21 cellular contexts compared by ENCODE assay signal in the genomic region with DNA sequence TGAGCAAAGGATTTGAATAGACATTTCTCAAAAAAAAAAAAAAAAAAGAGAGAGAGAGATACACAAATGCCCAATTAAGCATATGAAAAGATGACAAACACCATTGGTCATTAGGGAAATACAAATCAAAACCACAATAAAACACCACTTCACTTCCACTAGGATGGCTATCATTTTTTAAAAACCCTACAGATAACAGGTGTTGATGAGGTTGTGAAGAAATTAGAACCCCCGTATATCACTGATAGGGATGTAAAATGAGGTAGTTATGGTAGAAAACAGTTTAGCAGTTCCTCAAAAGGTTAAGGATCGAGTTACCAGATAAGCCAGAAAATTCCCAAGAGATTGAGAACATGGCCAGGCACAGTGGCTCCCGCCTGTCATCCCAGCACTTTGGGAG. TPM values are rescaled to one million over a fixed set of nuclear protein-coding genes. Genes with fewer than 3 reads are reported as not detected.
DNase-seq lines count a peak whose midpoint lies in the region; ATAC-seq, FAIRE-seq and TF ChIP-seq lines count a peak whose summit lies in the region.
"Had no signal": no experiment of that assay in that cellular context is flagged by ENCODE, and none has a peak within 500 bp of the region (broad histone marks: within the 10 kb centered on the region; RNA-seq: fewer than 3 reads in every experiment).

No MANE protein-coding gene starts in this region.

- peak overlapping the region; percentile 66; the same call in 1 of the 2 replicates for H3K4me2 ChIP-seq in GM12878 (ENCODE audit: control insufficient read depth, insufficient read depth)

- H3K27me3 ChIP-seq in GM12878 (replicated peaks in 1 of 2; ENCODE audit: control insufficient read depth in 2 of 2, insufficient read depth in 2 of 2, low read length in 1 of 2) = no peaks in the 10 kb centered on the region
- H3K27me3 ChIP-seq in heart left ventricle = peaks cover 0 to 40% (median 10%) of the 10 kb centered on the region in 9 donors
- H3K27me3 ChIP-seq: brain microvascular endothelial cell had no signal

- no peak for ATAC-seq in activated T-cell treated with anti-CD3 and anti-CD28 coated beads, Interleukin-2, amount 50 U/mL, for 4 hours
- no peak for ATAC-seq in GM12878
- no peak for ATAC-seq in stimulated activated naive B cell treated with anti-CD40 and anti-IgM and Interleukin-4, amounts not matched to agents 10 μg/mL and 1 μg/mL and 100 μg/mL, for 72 hours (replicated peaks)
- ATAC-seq in heart left ventricle = no peak

- POLR2A ChIA-PET in HEK293 (lab: Yijun Ruan, JAX) = interaction anchor here (1.5 kb wide), 1 partner anchor 31 kb away, joined by 3 read pairs; a partner anchor contains a TSS
- POLR2A ChIA-PET in GM12878 (lab: Charles Lee) = interaction anchor here (0.7 to 1.2 kb wide), 4 partner anchors 21 to 125 kb away, joined by 3 read pairs; a partner anchor contains a TSS

- H3K36me3 ChIP-seq in HEK293 (ENCODE audit: control insufficient read depth in 2 of 2, insufficient read depth in 1 of 2, low read length in 2 of 2) (no peaks in the 10 kb centered on the region; a peak in 1 of 3 replicates), GM12878 (ENCODE audit: control insufficient read depth in 2 of 2, insufficient read depth in 2 of 2, low read length in 1 of 2) (no peaks in the 10 kb centered on the region; a peak in 1 of 4 replicates), heart left ventricle (no peaks in the 10 kb centered on the region)
- H3K36me3 ChIP-seq: brain microvascular endothelial cell, prostate gland, thyroid gland had no signal

- TF ChIP-seq CTCF in HEK293 (tag by site-specific recombination; IDR thresholded peaks at IDR 0.05) (no peak), GM12878 (IDR thresholded peaks at IDR 0.05 in 2 of 3, conservative IDR thresholded peaks at IDR 0.05 in 1 of 3; ENCODE audit: control insufficient read depth in 2 of 3, extremely low read depth in 1 of 3, insufficient read depth in 1 of 3, low read depth in 3 of 3, low read length in 3 of 3) (no peak), heart left ventricle (IDR thresholded peaks at IDR 0.05) (no peak)

- H3K9ac ChIP-seq in GM12878 (ENCODE audit: control insufficient read depth, insufficient read depth, low read length) = no peak overlapping the region

- in situ Hi-C loops in GM12878 (cut with MboI) = no loop called here

- RAD21 ChIA-PET in GM12878 (lab: Charles Lee; ENCODE audit: unreplicated experiment) = interaction anchor here (1.0 to 1.6 kb wide), 6 partner anchors 8 to 135 kb away, joined by 3 to 7 read pairs (median 4); a partner anchor contains a TSS

- H2AFZ ChIP-seq in GM12878 (ENCODE audit: control insufficient read depth, low read depth, low read length) = no peak overlapping the region

- H3K4me3 ChIP-seq in HEK293 (ENCODE audit: low read depth, low read length) (no peak overlapping the region), GM12878 (peak overlapping the region; percentile 64; the same call in 1 of the 2 replicates), heart left ventricle (no peak overlapping the region)
- H3K4me3 ChIP-seq: prostate gland, SK-N-MC, thyroid gland had no signal

- TF ChIP-seq EP300 in GM12878 (IDR thresholded peaks at IDR 0.05; ENCODE audit: borderline replicate concordance in 1 of 2, control insufficient read depth in 1 of 2, low read depth in 2 of 2, low read length in 2 of 2) = no peak

- WGBS in GM12878 (ENCODE audit: insufficient coverage, insufficient replicate concordance, low lambda C conversion rate, missing lambda C conversion rate) = 0% methylated on average over 3 of the region's 3 CpGs
- WGBS in heart left ventricle, 4 donors = 42 to 59% (median 48%) methylated on average over 3 of the region's 3 CpGs

- FAIRE-seq in GM12878 (lab: Jason Lieb, UNC) = no peak
- FAIRE-seq: islet of Langerhans, TTC549 had no signal

- SMC1A ChIA-PET in GM12878 (lab: Charles Lee; ENCODE audit: uncharacterized antibody, unreplicated experiment) = interaction anchor here (0.6 to 1.7 kb wide), 6 partner anchors 8 to 33 kb away, joined by 3 to 6 read pairs (median 4); no protein-coding TSS in a partner anchor

- TF ChIP-seq POLR2A in GM12878 (IDR thresholded peaks at IDR 0.05; ENCODE audit: low read depth, low read length) (no peak), heart left ventricle (IDR thresholded peaks at IDR 0.05) (no peak)

- no peak overlapping the region for H3K27ac ChIP-seq in HEK293 (ENCODE audit: extremely low read depth, low read depth, low read length)
- H3K27ac ChIP-seq in GM12878 (ENCODE audit: control insufficient read depth, insufficient read depth) = peak overlapping the region; percentile 50
- H3K27ac ChIP-seq in heart left ventricle = no peak overlapping the region
- H3K27ac ChIP-seq: brain microvascular endothelial cell, prostate gland, SK-N-MC, thyroid gland had no signal

- intact Hi-C loops in GM12878 (cut with micrococcal nuclease; ENCODE audit: unreplicated experiment) = loop anchor here (2.0 to 5.0 kb wide), 2 partner anchors 34 to 104 kb away; no protein-coding TSS in a partner anchor
- intact Hi-C loops in heart left ventricle (cut with DNase I) = no loop called here

- no TSS peak for BruUV-seq in GM12878 (replicated peaks; lab: Mats Ljungman, UMichigan)

- peaks cover 20% of the 10 kb centered on the region for H3K4me1 Mint-ChIP-seq in activated T-cell treated with anti-CD3 and anti-CD28 coated beads, Interleukin-2, amount 50 U/mL, for 4 hours (ENCODE audit: low read depth)
- peaks cover 45 to 94% of the 10 kb centered on the region in 2 donors for H3K4me1 Mint-ChIP-seq in stimulated activated naive B cell treated with anti-CD40 and anti-IgM and Interleukin-4, amounts not matched to agents 10 μg/mL and 1 μg/mL and 100 μg/mL, for 72 hours

- H3K27me3 Mint-ChIP-seq in activated T-cell treated with anti-CD3 and anti-CD28 coated beads, Interleukin-2, amount 50 U/mL, for 4 hours (ENCODE audit: low read depth) = no peaks in the 10 kb centered on the region
- H3K27me3 Mint-ChIP-seq in stimulated activated naive B cell treated with anti-CD40 and anti-IgM and Interleukin-4, amounts not matched to agents 10 μg/mL and 1 μg/mL and 100 μg/mL, for 72 hours = no peaks in the 10 kb centered on the region
- H3K27me3 Mint-ChIP-seq: activated CD4-positive, alpha-beta T cell treated with anti-CD3 and anti-CD28 coated beads, Interleukin-2, amount 10 ng/mL, durations not matched to agents 7 days and 5 days; activated naive CD8-positive, alpha-beta T cell treated with anti-CD3 and anti-CD28 coated beads, Interleukin-2, amount 10 ng/mL, durations not matched to agents 7 days and 5 days had no signal

- no peaks in the 10 kb centered on the region for H3K9me3 Mint-ChIP-seq in activated T-cell treated with anti-CD3 and anti-CD28 coated beads, Interleukin-2, amount 50 U/mL, for 4 hours
- H3K9me3 Mint-ChIP-seq in stimulated activated naive B cell treated with anti-CD40 and anti-IgM and Interleukin-4, amounts not matched to agents 10 μg/mL and 1 μg/mL and 100 μg/mL, for 72 hours = peaks cover 1 to 3% of the 10 kb centered on the region in 2 donors
- H3K9me3 Mint-ChIP-seq: activated CD4-positive, alpha-beta T cell treated with anti-CD3 and anti-CD28 coated beads, Interleukin-2, amount 10 ng/mL, durations not matched to agents 7 days and 5 days had no signal

- H3K27ac Mint-ChIP-seq in stimulated activated naive B cell treated with anti-CD40 and anti-IgM and Interleukin-4, amounts not matched to agents 10 μg/mL and 1 μg/mL and 100 μg/mL, for 72 hours = peak overlapping the region; percentile 75
- H3K27ac Mint-ChIP-seq: activated CD4-positive, alpha-beta T cell treated with anti-CD3 and anti-CD28 coated beads, Interleukin-2, amount 10 ng/mL, durations not matched to agents 7 days and 5 days; activated naive CD8-positive, alpha-beta T cell treated with anti-CD3 and anti-CD28 coated beads, Interleukin-2, amount 10 ng/mL, durations not matched to agents 7 days and 5 days had no signal

- CTCF ChIA-PET in HEK293 (lab: Yijun Ruan, JAX) = no interaction called here
- CTCF ChIA-PET in GM12878 (lab: Yijun Ruan, JAX) = interaction anchor here (1.0 to 2.5 kb wide), 5 partner anchors 11 to 39 kb away, joined by 3 to 10 read pairs (median 7); no protein-coding TSS in a partner anchor

- peaks cover 6% of the 10 kb centered on the region for H3K36me3 Mint-ChIP-seq in activated T-cell treated with anti-CD3 and anti-CD28 coated beads, Interleukin-2, amount 50 U/mL, for 4 hours (ENCODE audit: insufficient read depth)
- peaks cover 22 to 40% of the 10 kb centered on the region in 2 donors for H3K36me3 Mint-ChIP-seq in stimulated activated naive B cell treated with anti-CD40 and anti-IgM and Interleukin-4, amounts not matched to agents 10 μg/mL and 1 μg/mL and 100 μg/mL, for 72 hours

- no peaks in the 10 kb centered on the region for H3K9me3 ChIP-seq in HEK293 (ENCODE audit: control insufficient read depth, insufficient read depth, low read depth, low read length)
- peaks cover 7% of the 10 kb centered on the region; the same call in 1 of the 3 replicates for H3K9me3 ChIP-seq in GM12878 (replicated peaks; ENCODE audit: control insufficient read depth, insufficient read depth, low read length)
- H3K9me3 ChIP-seq in heart left ventricle = peaks cover 0 to 5% (median 0%) of the 10 kb centered on the region in 12 donors
- H3K9me3 ChIP-seq: prostate gland, thyroid gland had no signal

- H3K4me3 Mint-ChIP-seq in activated T-cell treated with anti-CD3 and anti-CD28 coated beads, Interleukin-2, amount 50 U/mL, for 4 hours = peak overlapping the region; percentile 38
- H3K4me3 Mint-ChIP-seq in stimulated activated naive B cell treated with anti-CD40 and anti-IgM and Interleukin-4, amounts not matched to agents 10 μg/mL and 1 μg/mL and 100 μg/mL, for 72 hours = peak overlapping the region; percentile 63 to 68

- no peak for DNase-seq in activated T-cell treated with anti-CD3 and anti-CD28 coated beads, Interleukin-2, amount 50 U/mL, for 4 hours
- DNase-seq in activated T-cell treated with anti-CD3 and anti-CD28 coated beads, Interleukin-2, amount 50 U/mL, for 48 hours = no peak
- DNase-seq in GM12878 (ENCODE audit: low read depth, low spot score) (no peak), COLO668 (lab: John Stamatoyannopoulos, UW; ENCODE audit: unreplicated experiment) (no peak), heart left ventricle (no peak), AML-193 (lab: John Stamatoyannopoulos, UW) (no peak)
- DNase-seq in stimulated activated naive B cell treated with anti-CD40 and anti-IgM and Interleukin-4, amounts not matched to agents 10 μg/mL and 1 μg/mL and 100 μg/mL, for 72 hours = no peak
- DNase-seq: ACHN; activated CD4-positive, alpha-beta T cell treated with anti-CD3 and anti-CD28 coated beads, Interleukin-2, amount 10 ng/mL, durations not matched to agents 7 days and 5 days; activated naive CD8-positive, alpha-beta T cell treated with anti-CD3 and anti-CD28 coated beads, Interleukin-2, amount 10 ng/mL, durations not matched to agents 7 days and 5 days; brain microvascular endothelial cell; cortex of kidney; mammary epithelial cell; NCI-H2029; NCI-H524 treated with DMSO at 0.1 percent for 48 hours; thyroid gland had no signal

- no peaks in the 10 kb centered on the region; the same call in 1 of the 2 replicates for H3K4me1 ChIP-seq in HEK293 (ENCODE audit: control insufficient read depth, insufficient read depth, low read length)
- peaks cover 32% of the 10 kb centered on the region for H3K4me1 ChIP-seq in GM12878 (ENCODE audit: control insufficient read depth, insufficient read depth, low read length)
- peaks cover 0 to 23% (median 8%) of the 10 kb centered on the region in 12 donors for H3K4me1 ChIP-seq in heart left ventricle
- H3K4me1 ChIP-seq: prostate gland had no signal

- no peaks in the 10 kb centered on the region for H4K20me1 ChIP-seq in GM12878 (ENCODE audit: control insufficient read depth, insufficient read depth)

- TF ChIP-seq RAD21 in GM12878 (IDR thresholded peaks at IDR 0.05; ENCODE audit: insufficient read depth, low read depth, low read length) = no peak

- H3K79me2 ChIP-seq in GM12878 (ENCODE audit: control insufficient read depth, insufficient read depth, low read length) = peaks cover 13% of the 10 kb centered on the region

RNA-seq across cellular contexts. Expression of a gene that starts 2.9 kb away (rescaled TPM):
- total RNA-seq in activated T-cell treated with anti-CD3 and anti-CD28 coated beads, Interleukin-2, amount 50 U/mL, for 4 hours = 10 to 100 TPM; 29.5 to 53.5 (median 30.8) TPM
- total RNA-seq in GM12878 (2013; cell fraction: nucleolus; rRNA removed) = 276 and 346 TPM in 2 replicates
- 22.5 and 25.2 TPM in 2 replicates for total RNA-seq in GM12878 (2014; rRNA removed)
- total RNA-seq in GM12878 (2014; rRNA removed; fragmentation: Illumina TruSeq; extraction: Trizol) = 17.9 and 20.0 TPM in 2 replicates
- 24.8 and 27.2 TPM in 2 replicates for total RNA-seq in GM12878 (2021)
- 28.3 TPM for polyA plus RNA-seq in GM12878 (2011; ENCODE audit: low read depth)
- polyA plus RNA-seq in GM12878 (2011; rRNA removed) = 5.1 and 10.0 TPM in 2 replicates
- 18.6 TPM in 2 replicates for polyA plus RNA-seq in GM12878 (2011; cell fraction: cytosol; rRNA removed)
- 28.6 and 31.4 TPM in 2 replicates for polyA plus RNA-seq in GM12878 (2011; cell fraction: nucleus; rRNA removed)
- 23.7 and 37.9 TPM in 2 replicates for polyA plus RNA-seq in GM12878 (2012)
- 18.4 and 28.8 TPM in 2 replicates for polyA plus RNA-seq in GM12878 (2014; fragmentation: Illumina TruSeq; extraction: Trizol)
- 10 to 100 TPM in 1 of 2 experiments, 1 to 10 TPM in 1; 6.9 to 14.2 TPM for polyA plus RNA-seq in GM12878 (2014; fragmentation: Nextera tagmentation; extraction: Ambion mirVana)
- polyA plus RNA-seq in GM12878 (2014; rRNA removed) = 18.1 and 22.5 TPM in 2 replicates
- polyA plus RNA-seq in GM12878 (2016; fragmentation: Nextera tagmentation; extraction: Ambion mirVana) = 10 to 100 TPM; 19.1 to 23.1 TPM
- 8.0 and 11.7 TPM in 2 replicates for polyA minus RNA-seq in GM12878 (2011; rRNA and poly(A)+ RNA removed)
- polyA minus RNA-seq in GM12878 (2011; cell fraction: cytosol; rRNA and poly(A)+ RNA removed) = 5.5 and 5.7 TPM in 2 replicates
- 5.7 and 10.2 TPM in 2 replicates for polyA minus RNA-seq in GM12878 (2011; cell fraction: nucleus; rRNA and poly(A)+ RNA removed)
- total RNA-seq in heart left ventricle = 10 to 100 TPM in 6 of 9 donors, 1 to 10 TPM in 3; 5.4 to 66.4 (median 14.3) TPM
- polyA plus RNA-seq in heart left ventricle = 100 to 1,000 TPM in 1 of 2 donors, 10 to 100 TPM in 1; 13.1 to 108 TPM

RNA-seq across cellular contexts. Expression of a gene that starts 24.5 kb away (rescaled TPM):
- total RNA-seq in activated T-cell treated with anti-CD3 and anti-CD28 coated beads, Interleukin-2, amount 50 U/mL, for 4 hours = 10 to 100 TPM; 66.3 to 99.5 (median 98.0) TPM
- total RNA-seq in GM12878 (2013; cell fraction: nucleolus; rRNA removed) = 5.7 and 5.8 TPM in 2 replicates
- total RNA-seq in GM12878 (2014; rRNA removed) (24.5 and 37.3 TPM in 2 replicates), GM12878 (2014; rRNA removed; fragmentation: Illumina TruSeq; extraction: Trizol) (28.3 and 34.5 TPM in 2 replicates), GM12878 (2021) (63.6 and 64.2 TPM in 2 replicates), heart left ventricle (10 to 100 TPM; 24.2 to 78.2 (median 51.9) TPM)
- polyA plus RNA-seq in GM12878 (2011; ENCODE audit: low read depth) = 42.5 TPM
- polyA plus RNA-seq in GM12878 (2011; rRNA removed) (20.0 and 28.8 TPM in 2 replicates), GM12878 (2014; fragmentation: Illumina TruSeq; extraction: Trizol) (11.1 and 27.6 TPM in 2 replicates), GM12878 (2014; fragmentation: Nextera tagmentation; extraction: Ambion mirVana) (10 to 100 TPM in 1 of 2 experiments, 1 to 10 TPM in 1; 5.1 to 32.2 TPM), GM12878 (2014; rRNA removed) (162 and 165 TPM in 2 replicates), GM12878 (2016; fragmentation: Nextera tagmentation; extraction: Ambion mirVana) (100 to 1,000 TPM; 170 to 172 TPM), heart left ventricle (100 to 1,000 TPM; 141 to 190 TPM)
- 57.3 and 89.4 TPM in 2 replicates for polyA plus RNA-seq in GM12878 (2011; cell fraction: cytosol; rRNA removed)
- 24.3 and 28.1 TPM in 2 replicates for polyA plus RNA-seq in GM12878 (2011; cell fraction: nucleus; rRNA removed)
- 41.1 and 48.2 TPM in 2 replicates for polyA plus RNA-seq in GM12878 (2012)
- polyA minus RNA-seq in GM12878 (2011; rRNA and poly(A)+ RNA removed) = 2.9 and 8.0 TPM in 2 replicates
- 9.9 and 16.2 TPM in 2 replicates for polyA minus RNA-seq in GM12878 (2011; cell fraction: cytosol; rRNA and poly(A)+ RNA removed)
- 8.7 and 14.6 TPM in 2 replicates for polyA minus RNA-seq in GM12878 (2011; cell fraction: nucleus; rRNA and poly(A)+ RNA removed)

RNA-seq across cellular contexts. Expression of a gene that starts 24.7 kb away (rescaled TPM):
- total RNA-seq in activated T-cell treated with anti-CD3 and anti-CD28 coated beads, Interleukin-2, amount 50 U/mL, for 4 hours = 10 to 100 TPM in 1 of 3 donors, 1 to 10 TPM in 2; 8.9 to 10.6 (median 9.2) TPM
- 6.5 and 8.0 TPM in 2 replicates for total RNA-seq in GM12878 (2013; cell fraction: nucleolus; rRNA removed)
- total RNA-seq in GM12878 (2014; rRNA removed) (28.2 and 29.8 TPM in 2 replicates), GM12878 (2014; rRNA removed; fragmentation: Illumina TruSeq; extraction: Trizol) (9.2 and 10.6 TPM in 2 replicates), GM12878 (2021) (23.4 and 24.6 TPM in 2 replicates), heart left ventricle (100 to 1,000 TPM; 122 to 291 (median 177) TPM)
- 3.6 TPM for polyA plus RNA-seq in GM12878 (2011; ENCODE audit: low read depth)
- polyA plus RNA-seq in GM12878 (2011; rRNA removed) (3.6 and 5.0 TPM in 2 replicates), GM12878 (2014; fragmentation: Illumina TruSeq; extraction: Trizol) (4.4 and 8.3 TPM in 2 replicates), GM12878 (2014; fragmentation: Nextera tagmentation; extraction: Ambion mirVana) (1 to 10 TPM in 1 of 2 experiments, under 1 TPM in 1; 1.00 to 4.7 TPM), GM12878 (2014; rRNA removed) (17.2 and 20.2 TPM in 2 replicates), GM12878 (2016; fragmentation: Nextera tagmentation; extraction: Ambion mirVana) (10 to 100 TPM; 38.1 to 40.4 TPM), heart left ventricle (100 to 1,000 TPM; 131 to 203 TPM)
- 9.1 and 11.2 TPM in 2 replicates for polyA plus RNA-seq in GM12878 (2011; cell fraction: cytosol; rRNA removed)
- polyA plus RNA-seq in GM12878 (2011; cell fraction: nucleus; rRNA removed) = 7.3 and 8.5 TPM in 2 replicates
- 12.3 and 12.9 TPM in 2 replicates for polyA plus RNA-seq in GM12878 (2012)
- 3.1 and 5.0 TPM in 2 replicates for polyA minus RNA-seq in GM12878 (2011; rRNA and poly(A)+ RNA removed)
- 3.6 and 7.6 TPM in 2 replicates for polyA minus RNA-seq in GM12878 (2011; cell fraction: cytosol; rRNA and poly(A)+ RNA removed)
- 1.2 and 3.3 TPM in 2 replicates for polyA minus RNA-seq in GM12878 (2011; cell fraction: nucleus; rRNA and poly(A)+ RNA removed)

RNA-seq across cellular contexts. Expression of a gene that starts 30.6 kb away (rescaled TPM):
- 10 to 100 TPM in 2 of 3 donors, 1 to 10 TPM in 1; 7.3 to 12.2 (median 11.1) TPM for total RNA-seq in activated T-cell treated with anti-CD3 and anti-CD28 coated beads, Interleukin-2, amount 50 U/mL, for 4 hours
- total RNA-seq in GM12878 (2013; cell fraction: nucleolus; rRNA removed) = 10.4 and 13.0 TPM in 2 replicates
- 14.9 and 16.5 TPM in 2 replicates for total RNA-seq in GM12878 (2014; rRNA removed)
- total RNA-seq in GM12878 (2014; rRNA removed; fragmentation: Illumina TruSeq; extraction: Trizol) = 11.7 and 13.1 TPM in 2 replicates
- 16.5 and 18.0 TPM in 2 replicates for total RNA-seq in GM12878 (2021)
- polyA plus RNA-seq in GM12878 (2011; ENCODE audit: low read depth) = 3.8 TPM
- 6.1 and 7.1 TPM in 2 replicates for polyA plus RNA-seq in GM12878 (2011; rRNA removed)
- 5.5 and 6.8 TPM in 2 replicates for polyA plus RNA-seq in GM12878 (2011; cell fraction: cytosol; rRNA removed)
- 3.7 and 5.2 TPM in 2 replicates for polyA plus RNA-seq in GM12878 (2011; cell fraction: nucleus; rRNA removed)
- polyA plus RNA-seq in GM12878 (2012) = 4.2 and 4.6 TPM in 2 replicates
- 13.4 and 16.4 TPM in 2 replicates for polyA plus RNA-seq in GM12878 (2014; fragmentation: Illumina TruSeq; extraction: Trizol)
- under 1 TPM; 0.80 to 0.97 TPM for polyA plus RNA-seq in GM12878 (2014; fragmentation: Nextera tagmentation; extraction: Ambion mirVana)
- 11.4 and 12.2 TPM in 2 replicates for polyA plus RNA-seq in GM12878 (2014; rRNA removed)
- 1 to 10 TPM; 8.7 TPM for polyA plus RNA-seq in GM12878 (2016; fragmentation: Nextera tagmentation; extraction: Ambion mirVana)
- polyA minus RNA-seq in GM12878 (2011; rRNA and poly(A)+ RNA removed) = 10.6 and 11.2 TPM in 2 replicates
- 6.1 and 10.3 TPM in 2 replicates for polyA minus RNA-seq in GM12878 (2011; cell fraction: cytosol; rRNA and poly(A)+ RNA removed)
- polyA minus RNA-seq in GM12878 (2011; cell fraction: nucleus; rRNA and poly(A)+ RNA removed) = 5.2 and 10.4 TPM in 2 replicates
- total RNA-seq in heart left ventricle = 1 to 10 TPM in 1 of 9 donors, under 1 TPM in 8; 0.15 to 2.1 (median 0.32) TPM
- polyA plus RNA-seq in heart left ventricle = 1 to 10 TPM in 1 of 2 donors, not detected in 1; 1.1 TPM

RNA-seq across cellular contexts. Expression of a gene that starts 56.5 kb away (rescaled TPM):
- total RNA-seq in activated T-cell treated with anti-CD3 and anti-CD28 coated beads, Interleukin-2, amount 50 U/mL, for 4 hours = 10 to 100 TPM; 19.4 to 34.4 (median 21.5) TPM
- 9.7 and 12.6 TPM in 2 replicates for total RNA-seq in GM12878 (2013; cell fraction: nucleolus; rRNA removed)
- total RNA-seq in GM12878 (2014; rRNA removed) (7.3 and 7.4 TPM in 2 replicates), GM12878 (2014; rRNA removed; fragmentation: Illumina TruSeq; extraction: Trizol) (4.7 and 5.3 TPM in 2 replicates), GM12878 (2021) (7.8 and 9.2 TPM in 2 replicates), heart left ventricle (10 to 100 TPM in 3 of 9 donors, 1 to 10 TPM in 6; 6.2 to 19.0 (median 8.7) TPM)
- polyA plus RNA-seq in GM12878 (2011; ENCODE audit: low read depth) = 2.3 TPM
- polyA plus RNA-seq in GM12878 (2011; rRNA removed) (2.6 and 3.0 TPM in 2 replicates), GM12878 (2014; fragmentation: Illumina TruSeq; extraction: Trizol) (5.0 and 6.8 TPM in 2 replicates), GM12878 (2014; fragmentation: Nextera tagmentation; extraction: Ambion mirVana) (1 to 10 TPM in 1 of 2 experiments, under 1 TPM in 1; 0.92 to 1.7 TPM), GM12878 (2014; rRNA removed) (8.3 and 10.7 TPM in 2 replicates), GM12878 (2016; fragmentation: Nextera tagmentation; extraction: Ambion mirVana) (1 to 10 TPM; 6.0 to 8.6 TPM), heart left ventricle (10 to 100 TPM in 1 of 2 donors, 1 to 10 TPM in 1; 6.8 to 10.9 TPM)
- polyA plus RNA-seq in GM12878 (2011; cell fraction: cytosol; rRNA removed) = 4.3 and 6.0 TPM in 2 replicates
- 9.6 and 10.1 TPM in 2 replicates for polyA plus RNA-seq in GM12878 (2011; cell fraction: nucleus; rRNA removed)
- polyA plus RNA-seq in GM12878 (2012) = 4.2 and 5.6 TPM in 2 replicates
- polyA minus RNA-seq in GM12878 (2011; rRNA and poly(A)+ RNA removed) = 2.1 and 3.5 TPM in 2 replicates
- 1.6 TPM in 1 of 2 replicates, not detected in the other for polyA minus RNA-seq in GM12878 (2011; cell fraction: cytosol; rRNA and poly(A)+ RNA removed)
- 2.1 and 3.9 TPM in 2 replicates for polyA minus RNA-seq in GM12878 (2011; cell fraction: nucleus; rRNA and poly(A)+ RNA removed)
